2 cellular contexts compared by ENCODE assay signal in the genomic region with DNA sequence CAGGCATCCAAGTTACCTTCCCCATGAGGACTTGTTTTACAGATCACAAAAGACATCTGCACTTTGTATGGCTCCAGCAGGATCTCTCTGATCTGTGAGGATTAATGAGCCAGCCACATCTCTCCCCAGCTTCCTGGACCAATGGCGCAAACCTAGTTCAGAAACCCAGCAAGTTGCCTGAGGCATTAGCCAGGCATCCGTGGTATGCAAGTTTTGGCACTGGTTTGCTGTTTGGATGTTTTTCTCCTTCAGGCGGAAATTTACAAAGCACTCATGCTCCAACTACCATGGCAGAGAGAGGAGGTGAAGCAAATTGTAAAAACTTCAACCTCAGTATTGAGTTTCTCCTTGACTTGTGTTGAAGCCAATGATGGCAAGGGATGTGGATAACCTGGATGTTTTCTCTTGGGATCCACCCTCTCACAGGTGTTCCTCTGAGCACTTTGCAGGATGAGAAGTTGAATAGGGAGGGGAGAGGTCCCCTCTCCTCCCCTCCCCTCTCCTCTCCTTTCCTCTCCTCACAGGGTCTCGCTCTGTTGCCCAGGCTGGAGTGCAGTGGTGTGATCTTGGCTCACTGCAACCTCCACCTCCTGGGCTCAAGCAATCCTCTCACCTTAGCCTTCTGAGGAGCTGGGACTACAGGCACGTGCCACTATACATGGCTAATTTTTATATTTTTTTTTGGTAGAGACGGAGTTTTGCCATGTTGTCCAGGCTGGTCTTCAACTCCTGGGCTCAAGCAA.
TF ChIP-seq lines count a peak whose summit lies in the region.

No MANE protein-coding gene starts in this region.

TF ChIP-seq in IMR-90, 13 proteins besides CTCF, POLR2A, EP300 and RAD21:
- TF ChIP-seq RFX5 (IDR thresholded peaks at IDR 0.05; ENCODE audit: low read depth, low read length) (no peak), CHD1 (IDR thresholded peaks at IDR 0.05; ENCODE audit: low read depth, low read length) (no peak), CEBPB (IDR thresholded peaks at IDR 0.05; ENCODE audit: low read depth, low read length) (peak; percentile 59), MAFK (IDR thresholded peaks at IDR 0.05; ENCODE audit: low read depth, low read length) (no peak), MAZ (IDR thresholded peaks at IDR 0.05; ENCODE audit: borderline replicate concordance, low read depth, low read length) (no peak), BHLHE40 (IDR thresholded peaks at IDR 0.05; ENCODE audit: low read depth, low read length) (no peak), RCOR1 (IDR thresholded peaks at IDR 0.05; ENCODE audit: insufficient replicate concordance, low read length) (peak; percentile 68), NFE2L2 (IDR thresholded peaks at IDR 0.05; ENCODE audit: low read depth, low read length) (no peak), ELK1 (IDR thresholded peaks at IDR 0.05; ENCODE audit: borderline replicate concordance, low read depth, low read length) (no peak), FOS (IDR thresholded peaks at IDR 0.05; ENCODE audit: low read depth, low read length) (0 out of 2 replicates have a peak, but pooled peaks have one; percentile 9), SMC3 (IDR thresholded peaks at IDR 0.05; ENCODE audit: low read depth, low read length) (no peak), MXI1 (IDR thresholded peaks at IDR 0.05; ENCODE audit: borderline replicate concordance, low read depth, low read length) (no peak)
- TF ChIP-seq, protein P1, sequence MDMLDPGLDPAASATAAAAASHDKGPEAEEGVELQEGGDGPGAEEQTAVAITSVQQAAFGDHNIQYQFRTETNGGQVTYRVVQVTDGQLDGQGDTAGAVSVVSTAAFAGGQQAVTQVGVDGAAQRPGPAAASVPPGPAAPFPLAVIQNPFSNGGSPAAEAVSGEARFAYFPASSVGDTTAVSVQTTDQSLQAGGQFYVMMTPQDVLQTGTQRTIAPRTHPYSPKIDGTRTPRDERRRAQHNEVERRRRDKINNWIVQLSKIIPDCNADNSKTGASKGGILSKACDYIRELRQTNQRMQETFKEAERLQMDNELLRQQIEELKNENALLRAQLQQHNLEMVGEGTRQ (IDR thresholded peaks at IDR 0.05; ENCODE audit: low read depth, low read length), result no peak

TF ChIP-seq in HepG2, 621 proteins besides CTCF, POLR2A, EP300 and RAD21:
- TF ChIP-seq FOSL2 (CRISPR knock-in tag; IDR thresholded peaks at IDR 0.05) (peak; percentile 55), ZNF335 (CRISPR knock-in tag; IDR thresholded peaks at IDR 0.05) (no peak), ZNF709 (CRISPR knock-in tag; IDR thresholded peaks at IDR 0.05) (no peak), HNRNPLL (IDR thresholded peaks at IDR 0.05; ENCODE audit: low read depth, low read length, poor library complexity, severe bottlenecking) (no peak), MZF1 (CRISPR knock-in tag; IDR thresholded peaks at IDR 0.05; ENCODE audit: borderline replicate concordance) (no peak), FOXP4 (CRISPR knock-in tag; IDR thresholded peaks at IDR 0.05) (0 out of 2 replicates have a peak, but pooled peaks have one; percentile 17), TEAD3 (CRISPR knock-in tag; optimal IDR thresholded peaks at IDR 0.05; ENCODE audit: borderline replicate concordance) (peak; percentile 97), MED1 (CRISPR knock-in tag; IDR thresholded peaks at IDR 0.05) (0 out of 2 replicates have a peak, but pooled peaks have one; percentile 31), PAF1 (CRISPR knock-in tag; IDR thresholded peaks at IDR 0.05) (no peak), REL (CRISPR knock-in tag; conservative IDR thresholded peaks at IDR 0.05) (no peak), PHF20 (CRISPR knock-in tag; IDR thresholded peaks at IDR 0.05) (no peak), NKX3-1 (CRISPR knock-in tag; IDR thresholded peaks at IDR 0.05) (0 out of 2 replicates have a peak, but pooled peaks have one; percentile 25), ZNF644 (CRISPR knock-in tag; IDR thresholded peaks at IDR 0.05; ENCODE audit: low read depth) (peak; percentile 9; the same call in 1 of the 2 replicates), SIX1 (CRISPR knock-in tag; IDR thresholded peaks at IDR 0.05; ENCODE audit: borderline replicate concordance) (no peak), SIN3B (IDR thresholded peaks at IDR 0.05; ENCODE audit: low read length) (no peak), ELF3 (CRISPR knock-in tag; IDR thresholded peaks at IDR 0.05) (0 out of 2 replicates have a peak, but pooled peaks have one; percentile 38), KDM6A (CRISPR knock-in tag; IDR thresholded peaks at IDR 0.05; ENCODE audit: low read depth) (no peak), ZNF180 (CRISPR knock-in tag; IDR thresholded peaks at IDR 0.05; ENCODE audit: borderline replicate concordance, low read depth) (no peak), LCORL (IDR thresholded peaks at IDR 0.05) (no peak), LCORL (CRISPR knock-in tag; IDR thresholded peaks at IDR 0.05) (peak; percentile 55; the same call in 1 of the 2 replicates)
- TF ChIP-seq, protein P2, sequence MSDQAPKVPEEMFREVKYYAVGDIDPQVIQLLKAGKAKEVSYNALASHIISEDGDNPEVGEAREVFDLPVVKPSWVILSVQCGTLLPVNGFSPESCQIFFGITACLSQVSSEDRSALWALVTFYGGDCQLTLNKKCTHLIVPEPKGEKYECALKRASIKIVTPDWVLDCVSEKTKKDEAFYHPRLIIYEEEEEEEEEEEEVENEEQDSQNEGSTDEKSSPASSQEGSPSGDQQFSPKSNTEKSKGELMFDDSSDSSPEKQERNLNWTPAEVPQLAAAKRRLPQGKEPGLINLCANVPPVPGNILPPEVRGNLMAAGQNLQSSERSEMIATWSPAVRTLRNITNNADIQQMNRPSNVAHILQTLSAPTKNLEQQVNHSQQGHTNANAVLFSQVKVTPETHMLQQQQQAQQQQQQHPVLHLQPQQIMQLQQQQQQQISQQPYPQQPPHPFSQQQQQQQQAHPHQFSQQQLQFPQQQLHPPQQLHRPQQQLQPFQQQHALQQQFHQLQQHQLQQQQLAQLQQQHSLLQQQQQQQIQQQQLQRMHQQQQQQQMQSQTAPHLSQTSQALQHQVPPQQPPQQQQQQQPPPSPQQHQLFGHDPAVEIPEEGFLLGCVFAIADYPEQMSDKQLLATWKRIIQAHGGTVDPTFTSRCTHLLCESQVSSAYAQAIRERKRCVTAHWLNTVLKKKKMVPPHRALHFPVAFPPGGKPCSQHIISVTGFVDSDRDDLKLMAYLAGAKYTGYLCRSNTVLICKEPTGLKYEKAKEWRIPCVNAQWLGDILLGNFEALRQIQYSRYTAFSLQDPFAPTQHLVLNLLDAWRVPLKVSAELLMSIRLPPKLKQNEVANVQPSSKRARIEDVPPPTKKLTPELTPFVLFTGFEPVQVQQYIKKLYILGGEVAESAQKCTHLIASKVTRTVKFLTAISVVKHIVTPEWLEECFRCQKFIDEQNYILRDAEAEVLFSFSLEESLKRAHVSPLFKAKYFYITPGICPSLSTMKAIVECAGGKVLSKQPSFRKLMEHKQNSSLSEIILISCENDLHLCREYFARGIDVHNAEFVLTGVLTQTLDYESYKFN (CRISPR knock-in tag; conservative IDR thresholded peaks at IDR 0.05), result no peak
